ENCODE assay signal across 8 cellular contexts in genomic region chr10:73771722-73772279, GRCh38. TPM values are rescaled to one million over a fixed set of nuclear protein-coding genes. Genes with fewer than 3 reads are reported as not detected.
A peak's percentile ranks its signal among the peaks of the same experiment; 100 is the strongest.
DNase-seq lines count a peak whose midpoint lies in the region; ATAC-seq and TF ChIP-seq lines count a peak whose summit lies in the region.

No MANE protein-coding gene starts in this region.

- H3K4me1 Mint-ChIP-seq in activated naive CD8-positive, alpha-beta T cell (ENCODE audit: low read depth): peaks cover 48% of the 10 kb centered on the region

- TF ChIP-seq CTCF in heart left ventricle (IDR thresholded peaks at IDR 0.05) (no peak), prostate gland (IDR thresholded peaks at IDR 0.05) (no peak)

- H3K9me3 ChIP-seq in heart left ventricle: no peaks in the 10 kb centered on the region
- no peaks in the 10 kb centered on the region for H3K9me3 ChIP-seq in prostate gland

- peaks cover 0 to 81% (median 69%) of the 10 kb centered on the region in 9 donors for H3K36me3 ChIP-seq in heart left ventricle
- H3K36me3 ChIP-seq in prostate gland: peaks cover 4 to 17% of the 10 kb centered on the region in 2 donors

- peak overlapping the region; percentile 91 for H3K27ac Mint-ChIP-seq in activated naive CD8-positive, alpha-beta T cell

- H3K4me3 ChIP-seq in heart left ventricle: peak overlapping the region; percentile 46 to 95 (median 83)
- peak overlapping the region; percentile 73 to 81 for H3K4me3 ChIP-seq in prostate gland

- H3K27me3 ChIP-seq in heart left ventricle (no peaks in the 10 kb centered on the region), prostate gland (replicated peaks; ENCODE audit: insufficient read depth) (no peaks in the 10 kb centered on the region)

- no peaks in the 10 kb centered on the region for H3K27me3 Mint-ChIP-seq in activated naive CD8-positive, alpha-beta T cell

- H3K9me3 Mint-ChIP-seq in activated naive CD8-positive, alpha-beta T cell (ENCODE audit: low read depth): no peaks in the 10 kb centered on the region

- no peak for TF ChIP-seq POLR2A in heart left ventricle (IDR thresholded peaks at IDR 0.05)
- TF ChIP-seq POLR2A in prostate gland (IDR thresholded peaks at IDR 0.05): no peak

- H3K27ac ChIP-seq in heart left ventricle (peak overlapping the region; percentile 93 to 100 (median 98)), prostate gland (peak overlapping the region; percentile 95 to 96)

- peak; percentile 12 for DNase-seq in SIG-M5 treated with dmso at 0.1 percent for 504 hours (lab: John Stamatoyannopoulos, UW; ENCODE audit: unreplicated experiment)
- no peak for DNase-seq in SIG-M5 (lab: John Stamatoyannopoulos, UW)
- peak; percentile 4 for DNase-seq in NCI-H69 (lab: John Stamatoyannopoulos, UW)
- DNase-seq in heart left ventricle: peak; percentile 93 to 96 (median 93)
- DNase-seq in prostate gland (ENCODE audit: low spot score): peak; percentile 80

- peak; percentile 9 for ATAC-seq in HG02840 (IDR thresholded peaks at IDR 0.05; ENCODE audit: low FRiP score, unreplicated experiment)
- peak; percentile 0 to 75 (median 7) for ATAC-seq in heart left ventricle
- no peak for ATAC-seq in GM18519 (IDR thresholded peaks at IDR 0.05; ENCODE audit: low FRiP score, unreplicated experiment)

- peak overlapping the region; percentile 96 for H3K4me3 Mint-ChIP-seq in activated naive CD8-positive, alpha-beta T cell

- intact Hi-C loops in heart left ventricle (cut with DNase I) (loop anchor here in 3 of 10 donors (1.0 to 10.0 kb wide), 3 partner anchors 40 to 1053 kb away; partner anchors contain the start of genes KAT6B (in 1 of the 3) and NDST2 (in 1 of the 3)), prostate gland (cut with DNase I) (no loop called here)

- H3K4me1 ChIP-seq in heart left ventricle (peaks cover 7 to 49% (median 31%) of the 10 kb centered on the region in 12 donors), prostate gland (replicated peaks) (peaks cover 9% of the 10 kb centered on the region)

- H3K36me3 Mint-ChIP-seq in activated naive CD8-positive, alpha-beta T cell: peaks cover 18% of the 10 kb centered on the region

- WGBS in heart left ventricle, 4 donors: 12 to 18% (median 14%) methylated on average over 17 of the region's 17 CpGs
- WGBS in prostate gland: 14% methylated on average over 17 of the region's 17 CpGs

RNA-seq across cellular contexts. Expression of gene CHCHD1, which starts 10.0 kb away (rescaled TPM):
- total RNA-seq in heart left ventricle: 10 to 100 TPM; 17.3 to 39.8 (median 22.7) TPM
- 10 to 100 TPM; 76.0 to 77.9 TPM for polyA plus RNA-seq in heart left ventricle
- total RNA-seq in prostate gland: 10 to 100 TPM; 33.2 to 55.6 TPM

RNA-seq across cellular contexts. Expression of gene ZSWIM8, which starts 13.6 kb away (rescaled TPM):
- total RNA-seq in heart left ventricle (10 to 100 TPM; 37.6 to 69.7 (median 58.0) TPM), prostate gland (100 to 1,000 TPM in 1 of 2 donors, 10 to 100 TPM in 1; 80.6 to 246 TPM)
- 10 to 100 TPM; 47.8 to 64.6 TPM for polyA plus RNA-seq in heart left ventricle

RNA-seq across cellular contexts. Expression of gene SEC24C, which starts 27.6 kb away (rescaled TPM):
- total RNA-seq in heart left ventricle (10 to 100 TPM; 42.8 to 65.5 (median 49.5) TPM), prostate gland (10 to 100 TPM; 80.7 to 87.6 TPM)
- 10 to 100 TPM; 26.4 to 59.6 TPM for polyA plus RNA-seq in heart left ventricle

RNA-seq across cellular contexts. Expression of gene NDST2, which starts 39.6 kb away (rescaled TPM):
- 10 to 100 TPM in 6 of 9 donors, 1 to 10 TPM in 3; 5.8 to 32.3 (median 12.3) TPM for total RNA-seq in heart left ventricle
- 1 to 10 TPM; 8.3 to 9.4 TPM for polyA plus RNA-seq in heart left ventricle
- 10 to 100 TPM; 39.7 to 57.4 TPM for total RNA-seq in prostate gland
